11 cellular contexts compared by ENCODE assay signal in the genomic region with DNA sequence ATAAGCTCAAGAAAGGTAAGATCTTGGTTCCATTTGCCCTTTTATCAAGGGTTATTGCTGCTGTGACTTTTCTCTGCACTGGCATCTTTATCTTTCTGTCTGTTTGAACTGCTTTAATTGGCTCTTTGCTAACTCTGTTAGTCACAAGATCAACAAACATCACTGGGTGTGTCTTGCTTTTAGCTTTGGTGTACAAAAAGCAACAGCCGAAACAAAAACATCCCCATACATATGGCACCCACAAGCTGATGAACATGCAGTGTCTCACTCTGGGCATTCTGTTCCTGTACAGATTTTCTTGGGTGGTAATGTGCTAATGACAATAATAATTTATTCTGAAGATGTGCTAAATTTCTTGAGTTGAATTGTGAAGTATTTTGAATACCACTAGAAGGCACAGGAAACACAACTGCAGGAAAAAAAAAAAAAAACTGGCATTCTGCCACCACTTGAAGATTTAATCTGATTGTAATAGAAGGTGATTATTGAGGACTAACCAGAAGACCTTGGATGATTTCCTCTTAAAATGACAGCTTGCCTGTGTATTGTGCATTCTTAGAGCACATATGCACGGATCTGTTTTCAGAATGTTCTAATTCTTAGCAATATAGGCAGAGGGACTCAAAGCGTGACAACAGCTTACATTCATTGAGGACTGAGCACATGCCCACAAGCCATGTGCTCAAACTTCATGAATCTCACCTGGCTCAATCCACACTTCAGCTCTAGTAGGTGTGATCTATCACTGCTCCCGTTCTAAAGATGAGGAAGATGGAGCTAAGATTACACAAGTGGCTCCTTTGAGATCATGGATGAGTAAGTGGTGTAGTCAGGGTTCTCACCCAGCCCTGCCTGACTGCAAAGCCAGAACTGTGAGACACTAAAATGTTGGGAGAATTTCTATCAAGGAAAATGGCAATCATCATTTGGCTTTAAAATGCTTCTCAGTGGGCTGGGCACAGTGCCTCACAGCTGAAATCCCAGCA.
DNase-seq lines count a peak whose midpoint lies in the region; ATAC-seq, FAIRE-seq and TF ChIP-seq lines count a peak whose summit lies in the region.
"Had no signal": no experiment of that assay in that cellular context is flagged by ENCODE, and none has a peak within 500 bp of the region (broad histone marks: within the 10 kb centered on the region; RNA-seq: fewer than 3 reads in every experiment).

No MANE protein-coding gene starts in this region.

- H3K9me3 ChIP-seq in endothelial cell of umbilical vein (replicated peaks; ENCODE audit: control insufficient read depth, insufficient read depth, low read length): no peaks in the 10 kb centered on the region
- no peaks in the 10 kb centered on the region for H3K9me3 ChIP-seq in adrenal gland (replicated peaks in 1 of 3)
- H3K9me3 ChIP-seq: left lung had no signal

- H3K27ac Mint-ChIP-seq in stimulated activated memory B cell treated with anti-CD40 and anti-IgM and Interleukin-4, amounts not matched to agents 10 μg/mL and 1 μg/mL and 100 μg/mL, for 72 hours: peak overlapping the region; percentile 60
- H3K27ac Mint-ChIP-seq in activated CD8-positive, alpha-beta memory T cell treated with anti-CD3 and anti-CD28 coated beads, Interleukin-2, amount 10 ng/mL, durations not matched to agents 7 days and 5 days: no peak overlapping the region

- H3K27me3 Mint-ChIP-seq in stimulated activated memory B cell treated with anti-CD40 and anti-IgM and Interleukin-4, amounts not matched to agents 10 μg/mL and 1 μg/mL and 100 μg/mL, for 72 hours: no peaks in the 10 kb centered on the region
- peaks cover 32% of the 10 kb centered on the region for H3K27me3 Mint-ChIP-seq in activated CD8-positive, alpha-beta memory T cell treated with anti-CD3 and anti-CD28 coated beads, Interleukin-2, amount 10 ng/mL, durations not matched to agents 7 days and 5 days

- peak overlapping the region; percentile 19 for H3K4me2 ChIP-seq in endothelial cell of umbilical vein (ENCODE audit: insufficient read depth, low read length)

- POLR2A ChIA-PET in endothelial cell of umbilical vein (lab: Charles Lee): no interaction called here

- CTCF ChIA-PET in endothelial cell of umbilical vein (lab: Charles Lee): interaction anchor here (0.6 to 1.4 kb wide), 5 partner anchors 8 to 988 kb away, joined by 3 to 4 read pairs (median 3); no protein-coding TSS in a partner anchor
- CTCF ChIA-PET in activated CD8-positive, alpha-beta memory T cell treated with anti-CD3 and anti-CD28 coated beads, Interleukin-2, amount 10 ng/mL, durations not matched to agents 7 days and 5 days (lab: Charles Lee): no interaction called here

- H3K9me1 ChIP-seq in endothelial cell of umbilical vein (replicated peaks; ENCODE audit: control insufficient read depth, extremely low read depth, insufficient read depth, low read length): no peaks in the 10 kb centered on the region

- TF ChIP-seq POLR2A in endothelial cell of umbilical vein (IDR thresholded peaks at IDR 0.05; ENCODE audit: low read depth, low read length) (no peak), adrenal gland (IDR thresholded peaks at IDR 0.05) (no peak)

- FAIRE-seq in endothelial cell of umbilical vein (lab: Jason Lieb, UNC): peak; percentile 71

- H4K20me1 ChIP-seq in endothelial cell of umbilical vein (replicated peaks; ENCODE audit: control insufficient read depth, extremely low read depth, insufficient read depth, low read length): no peaks in the 10 kb centered on the region

- H3K79me2 ChIP-seq in endothelial cell of umbilical vein (ENCODE audit: control insufficient read depth, insufficient read depth, low read length): no peaks in the 10 kb centered on the region

- TF ChIP-seq CTCF in endothelial cell of umbilical vein (IDR thresholded peaks at IDR 0.05; ENCODE audit: extremely low read depth in 1 of 2, insufficient read depth in 1 of 2, low read depth in 1 of 2, low read length in 2 of 2): no peak
- TF ChIP-seq CTCF in adrenal gland (IDR thresholded peaks at IDR 0.05): no peak

- peaks cover 14% of the 10 kb centered on the region for H3K4me1 ChIP-seq in endothelial cell of umbilical vein (ENCODE audit: control insufficient read depth, extremely low read depth, insufficient read depth, low read length)
- peaks cover 0 to 7% of the 10 kb centered on the region in 2 donors for H3K4me1 ChIP-seq in adrenal gland (replicated peaks in 1 of 2)

- no peaks in the 10 kb centered on the region for H3K9me3 Mint-ChIP-seq in stimulated activated memory B cell treated with anti-CD40 and anti-IgM and Interleukin-4, amounts not matched to agents 10 μg/mL and 1 μg/mL and 100 μg/mL, for 72 hours
- no peaks in the 10 kb centered on the region for H3K9me3 Mint-ChIP-seq in activated CD8-positive, alpha-beta memory T cell treated with anti-CD3 and anti-CD28 coated beads, Interleukin-2, amount 10 ng/mL, durations not matched to agents 7 days and 5 days (ENCODE audit: low read depth)

- BruUV-seq in endothelial cell of umbilical vein (replicated peaks; lab: Mats Ljungman, UMichigan): no TSS peak

- no peak overlapping the region for H2AFZ ChIP-seq in endothelial cell of umbilical vein (ENCODE audit: low read depth, low read length)

- H3K27ac ChIP-seq in endothelial cell of umbilical vein (ENCODE audit: insufficient read depth, low read depth, low read length) (no peak overlapping the region), adrenal gland (no peak overlapping the region)
- H3K27ac ChIP-seq: left lung had no signal

- H3K4me3 ChIP-seq in endothelial cell of umbilical vein (replicated peaks in 1 of 3; ENCODE audit: insufficient read depth in 1 of 3, low read depth in 1 of 3, low read length in 3 of 3) (no peak overlapping the region), adrenal gland (no peak overlapping the region)
- H3K4me3 ChIP-seq: left lung had no signal

- DNase-seq in DMS 273 (lab: John Stamatoyannopoulos, UW; ENCODE audit: unreplicated experiment): peak; percentile 46
- DNase-seq in DMS 273 treated with DMSO at 0.1 percent for 48 hours (lab: John Stamatoyannopoulos, UW): no peak
- DNase-seq in NCI-H69 (lab: John Stamatoyannopoulos, UW): peak; percentile 20
- peak; percentile 40 for DNase-seq in endothelial cell of umbilical vein (ENCODE audit: low read depth, low spot score)
- DNase-seq in adrenal gland: no peak
- DNase-seq in activated gamma-delta T cell (lab: John Stamatoyannopoulos, UW): no peak
- no peak for DNase-seq in activated CD8-positive, alpha-beta memory T cell treated with anti-CD3 and anti-CD28 coated beads, Interleukin-2, amount 10 ng/mL, durations not matched to agents 7 days and 5 days
- DNase-seq: 8988T, left lung had no signal

- 60 to 64% (median 62%) methylated on average over 4 of the region's 4 CpGs for WGBS in adrenal gland, 4 donors

- H3K4me3 Mint-ChIP-seq in stimulated activated memory B cell treated with anti-CD40 and anti-IgM and Interleukin-4, amounts not matched to agents 10 μg/mL and 1 μg/mL and 100 μg/mL, for 72 hours: no peak overlapping the region
- H3K4me3 Mint-ChIP-seq in activated CD8-positive, alpha-beta memory T cell treated with anti-CD3 and anti-CD28 coated beads, Interleukin-2, amount 10 ng/mL, durations not matched to agents 7 days and 5 days: no peak overlapping the region

- no peak for ATAC-seq in stimulated activated memory B cell treated with anti-CD40 and anti-IgM and Interleukin-4, amounts not matched to agents 10 μg/mL and 1 μg/mL and 100 μg/mL, for 72 hours
- no peak for ATAC-seq in activated CD8-positive, alpha-beta memory T cell treated with anti-CD3 and anti-CD28 coated beads, Interleukin-2, amount 10 ng/mL, durations not matched to agents 7 days and 5 days
- ATAC-seq: HCT116, left lung had no signal

- peaks cover 78% of the 10 kb centered on the region for H3K4me1 Mint-ChIP-seq in stimulated activated memory B cell treated with anti-CD40 and anti-IgM and Interleukin-4, amounts not matched to agents 10 μg/mL and 1 μg/mL and 100 μg/mL, for 72 hours
- H3K4me1 Mint-ChIP-seq in activated CD8-positive, alpha-beta memory T cell treated with anti-CD3 and anti-CD28 coated beads, Interleukin-2, amount 10 ng/mL, durations not matched to agents 7 days and 5 days: no peaks in the 10 kb centered on the region

- intact Hi-C loops in endothelial cell of umbilical vein (cut with micrococcal nuclease): loop anchor here (1.0 to 5.0 kb wide), 3 partner anchors 8 to 59 kb away; no protein-coding TSS in a partner anchor
- intact Hi-C loops in adrenal gland (cut with DNase I): no loop called here

- H3K36me3 Mint-ChIP-seq in stimulated activated memory B cell treated with anti-CD40 and anti-IgM and Interleukin-4, amounts not matched to agents 10 μg/mL and 1 μg/mL and 100 μg/mL, for 72 hours: peaks cover 10% of the 10 kb centered on the region
- H3K36me3 Mint-ChIP-seq in activated CD8-positive, alpha-beta memory T cell treated with anti-CD3 and anti-CD28 coated beads, Interleukin-2, amount 10 ng/mL, durations not matched to agents 7 days and 5 days: no peaks in the 10 kb centered on the region

- no peak overlapping the region for H3K9ac ChIP-seq in endothelial cell of umbilical vein (replicated peaks; ENCODE audit: extremely low read depth, insufficient read depth, low read length)

- no peaks in the 10 kb centered on the region for H3K36me3 ChIP-seq in endothelial cell of umbilical vein (ENCODE audit: control insufficient read depth in 2 of 2, extremely low read depth in 1 of 2, insufficient read depth in 2 of 2, low read length in 2 of 2)
- no peaks in the 10 kb centered on the region for H3K36me3 ChIP-seq in adrenal gland (replicated peaks in 1 of 2)
- H3K36me3 ChIP-seq: left lung had no signal

- H3K27me3 ChIP-seq in endothelial cell of umbilical vein (ENCODE audit: control insufficient read depth in 2 of 2, insufficient read depth in 2 of 2, low read length in 2 of 2) (peaks cover 5 to 21% of the 10 kb centered on the region in 2 experiments), adrenal gland (no peaks in the 10 kb centered on the region)

- dilution Hi-C loops in endothelial cell of umbilical vein (cut with MboI; ENCODE audit: extremely low pct_ligation_motif_present, low sequenced_read_pairs): no loop called here

TF ChIP-seq in endothelial cell of umbilical vein, 7 proteins besides CTCF, POLR2A, EP300 and RAD21:
- peak; percentile 22 for TF ChIP-seq GATA2 (IDR thresholded peaks at IDR 0.05; ENCODE audit: insufficient read depth, insufficient read length, low read depth, low read length)
- TF ChIP-seq JUN (IDR thresholded peaks at IDR 0.05; ENCODE audit: borderline replicate concordance, insufficient read depth, insufficient read length, low read depth): no peak

Comparison
In these comparisons a context has a peak if more than half of its experiments do, and no peak if none do; other contexts are left out.
1. DNase-seq: peak in DMS 273 (single experiment), NCI-H69 (single experiment) and endothelial cell of umbilical vein (single experiment); none in DMS 273 treated with DMSO at 0.1 percent for 48 hours (single experiment), adrenal gland (0 of 7), activated gamma-delta T cell (single experiment) and activated CD8-positive, alpha-beta memory T cell treated with anti-CD3 and anti-CD28 coated beads, Interleukin-2, amount 10 ng/mL, durations not matched to agents 7 days and 5 days (single experiment).